ENCODE assay signal across 3 cellular contexts in the genomic region with DNA sequence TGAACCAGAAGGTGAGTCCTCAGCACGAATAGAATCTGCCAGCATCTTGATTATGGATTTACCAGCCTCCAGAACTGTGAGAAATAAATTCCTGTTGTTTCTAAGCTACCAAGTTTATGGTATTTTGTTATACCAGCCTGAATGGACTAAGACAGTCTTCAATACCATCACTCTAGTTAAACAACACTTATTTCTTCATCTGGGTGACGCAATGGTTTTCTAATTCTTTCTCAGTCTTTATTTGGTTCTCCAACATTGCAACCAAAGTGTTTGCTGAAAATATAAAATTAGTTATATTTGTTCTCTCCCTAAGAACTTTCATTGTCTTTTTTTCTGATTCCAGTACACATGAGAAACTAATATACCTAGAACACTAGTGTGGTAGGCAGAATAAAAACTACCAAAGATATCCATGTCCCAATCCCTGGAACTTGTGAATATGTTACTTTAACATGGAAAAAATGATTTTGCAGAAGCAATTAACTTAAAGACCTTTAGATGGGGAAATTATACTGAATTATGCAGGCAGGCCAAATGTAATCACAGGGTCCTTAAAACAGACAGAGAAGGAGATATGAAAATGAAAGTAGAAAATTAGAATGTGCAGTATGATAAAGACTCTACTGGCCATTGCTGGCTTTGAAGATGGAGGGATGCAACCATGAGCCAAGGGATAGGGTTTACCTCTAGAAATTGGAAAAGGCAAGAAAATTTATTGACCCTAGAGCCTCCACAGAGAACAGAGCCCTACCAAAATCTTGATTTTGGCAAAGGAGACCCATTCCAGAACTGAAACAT.
TF ChIP-seq lines count a peak whose summit lies in the region.

No MANE protein-coding gene starts in this region.

TF ChIP-seq in SK-N-SH, 30 proteins besides CTCF, POLR2A, EP300 and RAD21 (continued from another document):
- TF ChIP-seq FOSL2 (IDR thresholded peaks at IDR 0.05; ENCODE audit: borderline replicate concordance, low read depth), result no peak
- no peak for TF ChIP-seq NFIC (IDR thresholded peaks at IDR 0.05; ENCODE audit: borderline replicate concordance)
- TF ChIP-seq, protein P1, sequence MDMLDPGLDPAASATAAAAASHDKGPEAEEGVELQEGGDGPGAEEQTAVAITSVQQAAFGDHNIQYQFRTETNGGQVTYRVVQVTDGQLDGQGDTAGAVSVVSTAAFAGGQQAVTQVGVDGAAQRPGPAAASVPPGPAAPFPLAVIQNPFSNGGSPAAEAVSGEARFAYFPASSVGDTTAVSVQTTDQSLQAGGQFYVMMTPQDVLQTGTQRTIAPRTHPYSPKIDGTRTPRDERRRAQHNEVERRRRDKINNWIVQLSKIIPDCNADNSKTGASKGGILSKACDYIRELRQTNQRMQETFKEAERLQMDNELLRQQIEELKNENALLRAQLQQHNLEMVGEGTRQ (IDR thresholded peaks at IDR 0.05; ENCODE audit: borderline replicate concordance, low read depth, low read length), result no peak
- TF ChIP-seq CHD2 (IDR thresholded peaks at IDR 0.05; ENCODE audit: low read length, partially characterized antibody), result no peak
- TF ChIP-seq, protein P2, sequence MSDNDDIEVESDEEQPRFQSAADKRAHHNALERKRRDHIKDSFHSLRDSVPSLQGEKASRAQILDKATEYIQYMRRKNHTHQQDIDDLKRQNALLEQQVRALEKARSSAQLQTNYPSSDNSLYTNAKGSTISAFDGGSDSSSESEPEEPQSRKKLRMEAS (IDR thresholded peaks at IDR 0.05; ENCODE audit: low read depth), result no peak
- no peak for TF ChIP-seq YY1 (IDR thresholded peaks at IDR 0.05; ENCODE audit: low read depth)
- TF ChIP-seq, protein P3, sequence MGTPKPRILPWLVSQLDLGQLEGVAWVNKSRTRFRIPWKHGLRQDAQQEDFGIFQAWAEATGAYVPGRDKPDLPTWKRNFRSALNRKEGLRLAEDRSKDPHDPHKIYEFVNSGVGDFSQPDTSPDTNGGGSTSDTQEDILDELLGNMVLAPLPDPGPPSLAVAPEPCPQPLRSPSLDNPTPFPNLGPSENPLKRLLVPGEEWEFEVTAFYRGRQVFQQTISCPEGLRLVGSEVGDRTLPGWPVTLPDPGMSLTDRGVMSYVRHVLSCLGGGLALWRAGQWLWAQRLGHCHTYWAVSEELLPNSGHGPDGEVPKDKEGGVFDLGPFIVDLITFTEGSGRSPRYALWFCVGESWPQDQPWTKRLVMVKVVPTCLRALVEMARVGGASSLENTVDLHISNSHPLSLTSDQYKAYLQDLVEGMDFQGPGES (IDR thresholded peaks at IDR 0.05; ENCODE audit: low read depth, low read length), result no peak
- TF ChIP-seq EZH2phosphoT487 (IDR thresholded peaks at IDR 0.05; ENCODE audit: borderline replicate concordance, low read depth), result no peak
- TF ChIP-seq GABPA (IDR thresholded peaks at IDR 0.05; ENCODE audit: low read depth), result no peak
- no peak for TF ChIP-seq RFX5 (IDR thresholded peaks at IDR 0.05; ENCODE audit: low read length)
- TF ChIP-seq TCF12 (IDR thresholded peaks at IDR 0.05), result no peak
- no peak for TF ChIP-seq MXI1 (IDR thresholded peaks at IDR 0.05; ENCODE audit: low read depth, low read length)
- no peak for TF ChIP-seq RXRA (IDR thresholded peaks at IDR 0.05; ENCODE audit: borderline replicate concordance, low read depth)
- no peak for TF ChIP-seq SIN3A (IDR thresholded peaks at IDR 0.05; ENCODE audit: borderline replicate concordance, low read depth, low read length)
- no peak for TF ChIP-seq RCOR1 (IDR thresholded peaks at IDR 0.05; ENCODE audit: low read length)
- TF ChIP-seq, protein P4, sequence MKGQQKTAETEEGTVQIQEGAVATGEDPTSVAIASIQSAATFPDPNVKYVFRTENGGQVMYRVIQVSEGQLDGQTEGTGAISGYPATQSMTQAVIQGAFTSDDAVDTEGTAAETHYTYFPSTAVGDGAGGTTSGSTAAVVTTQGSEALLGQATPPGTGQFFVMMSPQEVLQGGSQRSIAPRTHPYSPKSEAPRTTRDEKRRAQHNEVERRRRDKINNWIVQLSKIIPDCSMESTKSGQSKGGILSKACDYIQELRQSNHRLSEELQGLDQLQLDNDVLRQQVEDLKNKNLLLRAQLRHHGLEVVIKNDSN (IDR thresholded peaks at IDR 0.05; ENCODE audit: borderline replicate concordance, low read depth), result no peak
- TF ChIP-seq POLR2AphosphoS5 (IDR thresholded peaks at IDR 0.05; ENCODE audit: low read depth, low read length), result no peak
- no peak for TF ChIP-seq FOXM1 (IDR thresholded peaks at IDR 0.05; ENCODE audit: low read depth)

TF ChIP-seq in SK-N-SH treated with all-trans-retinoic acid at 6 μM for 48 hours, 23 proteins besides CTCF, POLR2A, EP300 and RAD21 (continued from another document):
- TF ChIP-seq, protein P5, sequence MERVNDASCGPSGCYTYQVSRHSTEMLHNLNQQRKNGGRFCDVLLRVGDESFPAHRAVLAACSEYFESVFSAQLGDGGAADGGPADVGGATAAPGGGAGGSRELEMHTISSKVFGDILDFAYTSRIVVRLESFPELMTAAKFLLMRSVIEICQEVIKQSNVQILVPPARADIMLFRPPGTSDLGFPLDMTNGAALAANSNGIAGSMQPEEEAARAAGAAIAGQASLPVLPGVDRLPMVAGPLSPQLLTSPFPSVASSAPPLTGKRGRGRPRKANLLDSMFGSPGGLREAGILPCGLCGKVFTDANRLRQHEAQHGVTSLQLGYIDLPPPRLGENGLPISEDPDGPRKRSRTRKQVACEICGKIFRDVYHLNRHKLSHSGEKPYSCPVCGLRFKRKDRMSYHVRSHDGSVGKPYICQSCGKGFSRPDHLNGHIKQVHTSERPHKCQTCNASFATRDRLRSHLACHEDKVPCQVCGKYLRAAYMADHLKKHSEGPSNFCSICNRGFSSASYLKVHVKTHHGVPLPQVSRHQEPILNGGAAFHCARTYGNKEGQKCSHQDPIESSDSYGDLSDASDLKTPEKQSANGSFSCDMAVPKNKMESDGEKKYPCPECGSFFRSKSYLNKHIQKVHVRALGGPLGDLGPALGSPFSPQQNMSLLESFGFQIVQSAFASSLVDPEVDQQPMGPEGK (CRISPR knock-in tag; IDR thresholded peaks at IDR 0.05; ENCODE audit: borderline replicate concordance), result no peak
- TF ChIP-seq, protein P6, sequence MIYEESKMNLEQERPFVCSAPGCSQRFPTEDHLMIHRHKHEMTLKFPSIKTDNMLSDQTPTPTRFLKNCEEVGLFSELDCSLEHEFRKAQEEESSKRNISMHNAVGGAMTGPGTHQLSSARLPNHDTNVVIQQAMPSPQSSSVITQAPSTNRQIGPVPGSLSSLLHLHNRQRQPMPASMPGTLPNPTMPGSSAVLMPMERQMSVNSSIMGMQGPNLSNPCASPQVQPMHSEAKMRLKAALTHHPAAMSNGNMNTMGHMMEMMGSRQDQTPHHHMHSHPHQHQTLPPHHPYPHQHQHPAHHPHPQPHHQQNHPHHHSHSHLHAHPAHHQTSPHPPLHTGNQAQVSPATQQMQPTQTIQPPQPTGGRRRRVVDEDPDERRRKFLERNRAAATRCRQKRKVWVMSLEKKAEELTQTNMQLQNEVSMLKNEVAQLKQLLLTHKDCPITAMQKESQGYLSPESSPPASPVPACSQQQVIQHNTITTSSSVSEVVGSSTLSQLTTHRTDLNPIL (CRISPR knock-in tag; IDR thresholded peaks at IDR 0.05; ENCODE audit: low read depth), result no peak
- TF ChIP-seq SNAI2 (CRISPR knock-in tag; IDR thresholded peaks at IDR 0.05), result no peak
- no peak for TF ChIP-seq ZFP3 (CRISPR knock-in tag; IDR thresholded peaks at IDR 0.05)
- TF ChIP-seq, protein P7, sequence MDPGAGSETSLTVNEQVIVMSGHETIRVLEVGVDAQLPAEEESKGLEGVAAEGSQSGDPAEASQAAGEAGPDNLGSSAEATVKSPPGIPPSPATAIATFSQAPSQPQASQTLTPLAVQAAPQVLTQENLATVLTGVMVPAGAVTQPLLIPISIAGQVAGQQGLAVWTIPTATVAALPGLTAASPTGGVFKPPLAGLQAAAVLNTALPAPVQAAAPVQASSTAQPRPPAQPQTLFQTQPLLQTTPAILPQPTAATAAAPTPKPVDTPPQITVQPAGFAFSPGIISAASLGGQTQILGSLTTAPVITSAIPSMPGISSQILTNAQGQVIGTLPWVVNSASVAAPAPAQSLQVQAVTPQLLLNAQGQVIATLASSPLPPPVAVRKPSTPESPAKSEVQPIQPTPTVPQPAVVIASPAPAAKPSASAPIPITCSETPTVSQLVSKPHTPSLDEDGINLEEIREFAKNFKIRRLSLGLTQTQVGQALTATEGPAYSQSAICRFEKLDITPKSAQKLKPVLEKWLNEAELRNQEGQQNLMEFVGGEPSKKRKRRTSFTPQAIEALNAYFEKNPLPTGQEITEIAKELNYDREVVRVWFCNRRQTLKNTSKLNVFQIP (CRISPR knock-in tag; IDR thresholded peaks at IDR 0.05; ENCODE audit: borderline replicate concordance, low read depth), result no peak
- no peak for TF ChIP-seq TCF4 (CRISPR knock-in tag; IDR thresholded peaks at IDR 0.05; ENCODE audit: borderline replicate concordance)
- TF ChIP-seq ZFP30 (CRISPR knock-in tag; IDR thresholded peaks at IDR 0.05), result no peak
- TF ChIP-seq ARNTL (CRISPR knock-in tag; IDR thresholded peaks at IDR 0.05; ENCODE audit: borderline replicate concordance, low read depth), result no peak
- no peak for TF ChIP-seq GLIS3 (CRISPR knock-in tag; IDR thresholded peaks at IDR 0.05)

TF ChIP-seq in GM12878, 131 proteins besides CTCF, POLR2A, EP300 and RAD21 (continued from another document):
- TF ChIP-seq MTA3 (IDR thresholded peaks at IDR 0.05; ENCODE audit: borderline replicate concordance, low read length) (no peak), TBL1XR1 (IDR thresholded peaks at IDR 0.05; ENCODE audit: low read depth, low read length) (no peak), BHLHE40 (IDR thresholded peaks at IDR 0.05; ENCODE audit: borderline replicate concordance in 1 of 2, low read depth in 2 of 2, low read length in 1 of 2) (no peak), PML (IDR thresholded peaks at IDR 0.05; ENCODE audit: low read length) (no peak), RFX5 (IDR thresholded peaks at IDR 0.05; ENCODE audit: low read depth, low read length) (no peak), POLR2AphosphoS5 (IDR thresholded peaks at IDR 0.05; ENCODE audit: low read length) (no peak), CHD2 (IDR thresholded peaks at IDR 0.05; ENCODE audit: borderline replicate concordance, low read depth, low read length) (no peak), SP1 (IDR thresholded peaks at IDR 0.05; ENCODE audit: low read depth, low read length) (no peak), KDM1A (IDR thresholded peaks at IDR 0.05; ENCODE audit: borderline replicate concordance) (no peak), FOXM1 (IDR thresholded peaks at IDR 0.05; ENCODE audit: low read depth, low read length) (no peak), SMAD5 (IDR thresholded peaks at IDR 0.05; ENCODE audit: low read depth) (no peak)
- TF ChIP-seq, protein P8, sequence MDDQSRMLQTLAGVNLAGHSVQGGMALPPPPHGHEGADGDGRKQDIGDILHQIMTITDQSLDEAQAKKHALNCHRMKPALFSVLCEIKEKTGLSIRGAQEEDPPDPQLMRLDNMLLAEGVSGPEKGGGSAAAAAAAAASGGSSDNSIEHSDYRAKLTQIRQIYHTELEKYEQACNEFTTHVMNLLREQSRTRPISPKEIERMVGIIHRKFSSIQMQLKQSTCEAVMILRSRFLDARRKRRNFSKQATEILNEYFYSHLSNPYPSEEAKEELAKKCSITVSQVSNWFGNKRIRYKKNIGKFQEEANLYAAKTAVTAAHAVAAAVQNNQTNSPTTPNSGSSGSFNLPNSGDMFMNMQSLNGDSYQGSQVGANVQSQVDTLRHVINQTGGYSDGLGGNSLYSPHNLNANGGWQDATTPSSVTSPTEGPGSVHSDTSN (IDR thresholded peaks at IDR 0.05; ENCODE audit: insufficient replicate concordance, low read depth, low read length), result no peak
- TF ChIP-seq, protein P9, sequence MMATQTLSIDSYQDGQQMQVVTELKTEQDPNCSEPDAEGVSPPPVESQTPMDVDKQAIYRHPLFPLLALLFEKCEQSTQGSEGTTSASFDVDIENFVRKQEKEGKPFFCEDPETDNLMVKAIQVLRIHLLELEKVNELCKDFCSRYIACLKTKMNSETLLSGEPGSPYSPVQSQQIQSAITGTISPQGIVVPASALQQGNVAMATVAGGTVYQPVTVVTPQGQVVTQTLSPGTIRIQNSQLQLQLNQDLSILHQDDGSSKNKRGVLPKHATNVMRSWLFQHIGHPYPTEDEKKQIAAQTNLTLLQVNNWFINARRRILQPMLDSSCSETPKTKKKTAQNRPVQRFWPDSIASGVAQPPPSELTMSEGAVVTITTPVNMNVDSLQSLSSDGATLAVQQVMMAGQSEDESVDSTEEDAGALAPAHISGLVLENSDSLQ (IDR thresholded peaks at IDR 0.05), result no peak
- TF ChIP-seq, protein P10, sequence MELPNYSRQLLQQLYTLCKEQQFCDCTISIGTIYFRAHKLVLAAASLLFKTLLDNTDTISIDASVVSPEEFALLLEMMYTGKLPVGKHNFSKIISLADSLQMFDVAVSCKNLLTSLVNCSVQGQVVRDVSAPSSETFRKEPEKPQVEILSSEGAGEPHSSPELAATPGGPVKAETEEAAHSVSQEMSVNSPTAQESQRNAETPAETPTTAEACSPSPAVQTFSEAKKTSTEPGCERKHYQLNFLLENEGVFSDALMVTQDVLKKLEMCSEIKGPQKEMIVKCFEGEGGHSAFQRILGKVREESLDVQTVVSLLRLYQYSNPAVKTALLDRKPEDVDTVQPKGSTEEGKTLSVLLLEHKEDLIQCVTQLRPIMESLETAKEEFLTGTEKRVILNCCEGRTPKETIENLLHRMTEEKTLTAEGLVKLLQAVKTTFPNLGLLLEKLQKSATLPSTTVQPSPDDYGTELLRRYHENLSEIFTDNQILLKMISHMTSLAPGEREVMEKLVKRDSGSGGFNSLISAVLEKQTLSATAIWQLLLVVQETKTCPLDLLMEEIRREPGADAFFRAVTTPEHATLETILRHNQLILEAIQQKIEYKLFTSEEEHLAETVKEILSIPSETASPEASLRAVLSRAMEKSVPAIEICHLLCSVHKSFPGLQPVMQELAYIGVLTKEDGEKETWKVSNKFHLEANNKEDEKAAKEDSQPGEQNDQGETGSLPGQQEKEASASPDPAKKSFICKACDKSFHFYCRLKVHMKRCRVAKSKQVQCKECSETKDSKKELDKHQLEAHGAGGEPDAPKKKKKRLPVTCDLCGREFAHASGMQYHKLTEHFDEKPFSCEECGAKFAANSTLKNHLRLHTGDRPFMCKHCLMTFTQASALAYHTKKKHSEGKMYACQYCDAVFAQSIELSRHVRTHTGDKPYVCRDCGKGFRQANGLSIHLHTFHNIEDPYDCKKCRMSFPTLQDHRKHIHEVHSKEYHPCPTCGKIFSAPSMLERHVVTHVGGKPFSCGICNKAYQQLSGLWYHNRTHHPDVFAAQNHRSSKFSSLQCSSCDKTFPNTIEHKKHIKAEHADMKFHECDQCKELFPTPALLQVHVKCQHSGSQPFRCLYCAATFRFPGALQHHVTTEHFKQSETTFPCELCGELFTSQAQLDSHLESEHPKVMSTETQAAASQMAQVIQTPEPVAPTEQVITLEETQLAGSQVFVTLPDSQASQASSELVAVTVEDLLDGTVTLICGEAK (IDR thresholded peaks at IDR 0.05; ENCODE audit: borderline replicate concordance), result no peak
TF ChIP-seq in GM12878: peak in this region for 0.
